17 cellular contexts compared by ENCODE assay signal in the genomic region with DNA sequence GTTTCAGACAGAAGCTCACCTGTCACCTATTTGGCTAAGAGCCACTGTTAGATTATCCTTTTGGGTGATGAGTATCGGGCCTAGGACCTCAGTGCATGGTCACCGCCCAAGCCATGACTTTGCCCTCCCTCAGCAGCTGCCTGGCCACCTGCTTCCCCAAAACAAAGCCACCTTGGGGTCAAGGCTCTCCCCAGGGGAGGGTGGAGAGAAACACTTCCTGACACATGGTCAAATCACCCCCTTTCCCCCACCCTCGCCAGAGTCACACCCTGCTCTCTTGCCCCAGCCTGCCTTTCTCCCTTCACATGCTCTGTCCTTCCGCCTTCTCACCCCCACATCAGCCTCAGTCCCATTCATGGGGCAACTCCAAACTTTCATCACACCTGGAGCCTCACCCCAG. TPM values are rescaled to one million over a fixed set of nuclear protein-coding genes. Genes with fewer than 3 reads are reported as not detected.
DNase-seq lines count a peak whose midpoint lies in the region; ATAC-seq, FAIRE-seq and TF ChIP-seq lines count a peak whose summit lies in the region.
"Had no signal": no experiment of that assay in that cellular context is flagged by ENCODE, and none has a peak within 500 bp of the region (broad histone marks: within the 10 kb centered on the region; RNA-seq: fewer than 3 reads in every experiment).

No MANE protein-coding gene starts in this region.

- H3K4me3 Mint-ChIP-seq in brain (peak overlapping the region in 3 of 5 experiments; percentile 49 to 61 (median 57)), nephron (peak overlapping the region in 2 of 3 experiments; percentile 32 to 68), mesothelial cell of epicardium (no peak overlapping the region)
- H3K4me3 Mint-ChIP-seq: stimulated activated naive CD8-positive, alpha-beta T cell treated with anti-CD3 and anti-CD28 coated beads, Interleukin-15, Interleukin-2, amounts not matched to agents 100 ng/mL and 50 ng/mL, for 24 hours had no signal

- peak overlapping the region; percentile 85 to 99 (median 92) for H3K4me2 ChIP-seq in BLaER1 treated with 17β-estradiol and CSF1 and Interleukin-3, amounts not matched to agents 10 nM and 100 nM

- TF ChIP-seq POLR2A in H54 (IDR thresholded peaks at IDR 0.05; ENCODE audit: low read depth, low read length): no peak

- H3K9me3 Mint-ChIP-seq in brain (peaks cover 0 to 2% (median 0%) of the 10 kb centered on the region in 5 experiments), nephron (no peaks in the 10 kb centered on the region), mesothelial cell of epicardium (no peaks in the 10 kb centered on the region)
- H3K9me3 Mint-ChIP-seq: stimulated activated naive CD8-positive, alpha-beta T cell treated with anti-CD3 and anti-CD28 coated beads, Interleukin-15, Interleukin-2, amounts not matched to agents 100 ng/mL and 50 ng/mL, for 24 hours had no signal

- CTCF ChIA-PET in A673 (lab: Charles Lee): interaction anchor here (0.7 kb wide), 1 partner anchor 108 kb away, joined by 3 read pairs; no protein-coding TSS in a partner anchor

- H3K27ac Mint-ChIP-seq in brain (no peak overlapping the region), nephron (no peak overlapping the region), mesothelial cell of epicardium (no peak overlapping the region)
- H3K27ac Mint-ChIP-seq: stimulated activated naive CD8-positive, alpha-beta T cell treated with anti-CD3 and anti-CD28 coated beads, Interleukin-15, Interleukin-2, amounts not matched to agents 100 ng/mL and 50 ng/mL, for 24 hours had no signal

- H3K36me3 ChIP-seq in BLaER1 treated with 17β-estradiol and CSF1 and Interleukin-3, amounts not matched to agents 10 nM and 100 nM: peaks cover 12 to 28% (median 27%) of the 10 kb centered on the region in 11 experiments; a peak in 21 of 22 replicates
- no peaks in the 10 kb centered on the region for H3K36me3 ChIP-seq in A673 (ENCODE audit: insufficient read depth, low read length, poor library complexity, severe bottlenecking)

- peaks cover 0 to 24% (median 15%) of the 10 kb centered on the region in 11 experiments; a peak in 14 of 22 replicates for H4K20me1 ChIP-seq in BLaER1 treated with 17β-estradiol and CSF1 and Interleukin-3, amounts not matched to agents 10 nM and 100 nM

- H3K27me3 Mint-ChIP-seq in brain: peaks cover 27% of the 10 kb centered on the region
- H3K27me3 Mint-ChIP-seq in nephron (ENCODE audit: low read depth): peaks cover 57% of the 10 kb centered on the region
- peaks cover 22% of the 10 kb centered on the region for H3K27me3 Mint-ChIP-seq in mesothelial cell of epicardium (ENCODE audit: low read depth)

- H3K9ac ChIP-seq in BLaER1 treated with 17β-estradiol and CSF1 and Interleukin-3, amounts not matched to agents 10 nM and 100 nM: peak overlapping the region in 9 of 11 experiments; percentile 3 to 98 (median 94); a peak in 16 of 22 replicates

- H3K36me3 Mint-ChIP-seq in brain (peaks cover 3% of the 10 kb centered on the region), nephron (ENCODE audit: low read depth) (no peaks in the 10 kb centered on the region), mesothelial cell of epicardium (no peaks in the 10 kb centered on the region)

- peak; percentile 34 for DNase-seq in HT-29 (ENCODE audit: low spot score)
- no peak for DNase-seq in H54 (ENCODE audit: insufficient read length, low spot score)
- DNase-seq in mesothelial cell of epicardium (ENCODE audit: low spot score in 2 of 2, unreplicated experiment in 2 of 2): no peak
- no peak for DNase-seq in A673 (ENCODE audit: low spot score)
- DNase-seq: NCI-H1048; NCI-H345; stimulated activated CD4-positive, alpha-beta T cell treated with anti-CD3 and anti-CD28 coated beads, Interleukin-4, amount 100 ng/mL, for 4 hours; T1000 had no signal

- intact Hi-C loops in A673 (cut with micrococcal nuclease; ENCODE audit: unreplicated experiment): loop anchor here (5.0 kb wide), 1 partner anchor 56 kb away; no protein-coding TSS in a partner anchor

- no peak for ATAC-seq in GM18858 (IDR thresholded peaks at IDR 0.05; ENCODE audit: unreplicated experiment)

- H3K4me3 ChIP-seq in BLaER1 treated with 17β-estradiol and CSF1 and Interleukin-3, amounts not matched to agents 10 nM and 100 nM: peak overlapping the region in 7 of 10 experiments; percentile 1 to 96 (median 33); a peak in 6 of 20 replicates
- no peak overlapping the region for H3K4me3 ChIP-seq in A673 (ENCODE audit: low read depth, low read length, poor library complexity, severe bottlenecking)
- H3K4me3 ChIP-seq: coronary artery had no signal

- no peaks in the 10 kb centered on the region for H3K27me3 ChIP-seq in BLaER1 treated with 17β-estradiol and CSF1 and Interleukin-3, amounts not matched to agents 10 nM and 100 nM
- H3K27me3 ChIP-seq in A673 (replicated peaks; ENCODE audit: insufficient read depth, low read depth, low read length, poor library complexity): no peaks in the 10 kb centered on the region

- BruUV-seq in A673 (replicated peaks; lab: Mats Ljungman, UMichigan): no TSS peak

- H3K9me3 ChIP-seq in BLaER1 treated with 17β-estradiol and CSF1 and Interleukin-3, amounts not matched to agents 10 nM and 100 nM (replicated peaks in 1 of 11): peaks cover 0 to 8% (median 0%) of the 10 kb centered on the region in 11 experiments; a peak in 1 of 22 replicates
- H3K9me3 ChIP-seq in A673 (ENCODE audit: low read depth, low read length, poor library complexity, severe bottlenecking): no peaks in the 10 kb centered on the region

- TF ChIP-seq CTCF in brain (conservative IDR thresholded peaks at IDR 0.05) (no peak), nephron (IDR thresholded peaks at IDR 0.05; ENCODE audit: unreplicated experiment in 3 of 3) (no peak), mesothelial cell of epicardium (IDR thresholded peaks at IDR 0.05; ENCODE audit: unreplicated experiment) (no peak), A673 (conservative IDR thresholded peaks at IDR 0.05; ENCODE audit: low read depth, low read length) (no peak)

- H3K4me1 ChIP-seq in BLaER1 treated with 17β-estradiol and CSF1 and Interleukin-3, amounts not matched to agents 10 nM and 100 nM: peaks cover 54 to 72% (median 65%) of the 10 kb centered on the region in 10 experiments
- H3K4me1 ChIP-seq in A673 (ENCODE audit: insufficient read depth, low read length, poor library complexity, severe bottlenecking): peaks cover 18% of the 10 kb centered on the region

- peaks cover 36% of the 10 kb centered on the region for H3K4me1 Mint-ChIP-seq in brain
- H3K4me1 Mint-ChIP-seq in nephron: peaks cover 28% of the 10 kb centered on the region
- peaks cover 24% of the 10 kb centered on the region for H3K4me1 Mint-ChIP-seq in mesothelial cell of epicardium

- POLR2A ChIA-PET in A673 (lab: Charles Lee; ENCODE audit: low non-redundant PET): interaction anchor here (1.0 kb wide), 1 partner anchor 188 kb away, joined by 3 read pairs; no protein-coding TSS in a partner anchor

- peak overlapping the region; percentile 15 to 100 (median 96); a peak in 18 of 22 replicates for H3K27ac ChIP-seq in BLaER1 treated with 17β-estradiol and CSF1 and Interleukin-3, amounts not matched to agents 10 nM and 100 nM
- no peak overlapping the region for H3K27ac ChIP-seq in A673 (ENCODE audit: low read depth, low read length, poor library complexity, severe bottlenecking)

- no peak for FAIRE-seq in H54 (lab: Jason Lieb, UNC)

RNA-seq across cellular contexts. Expression of a gene that starts 1.7 kb away (rescaled TPM):
- 40.9 and 46.3 TPM in 2 replicates for total RNA-seq in HT-29 (2014; rRNA removed; shearing (Covaris generic))
- polyA plus RNA-seq in brain (ENCODE audit: insufficient read depth, low read depth, low replicate concordance): 8.8 TPM
- total RNA-seq in mesothelial cell of epicardium (7.2 to 8.0 TPM (median 8.0 TPM) in 3 replicates), A673 (2021) (12.0 and 14.7 TPM in 2 replicates)

RNA-seq across cellular contexts. Expression of a gene that starts 11.9 kb away (rescaled TPM):
- 0.08 and 0.86 TPM in 2 replicates for total RNA-seq in HT-29 (2014; rRNA removed; shearing (Covaris generic))
- not detected for polyA plus RNA-seq in brain (ENCODE audit: insufficient read depth, low read depth, low replicate concordance)
- total RNA-seq in mesothelial cell of epicardium: 1.8 to 2.5 TPM (median 2.2 TPM) in 3 replicates
- total RNA-seq in A673 (2021): 0.26 TPM in 1 of 2 replicates, not detected in the other
- total RNA-seq: fibroblast of lung, HT1080, RPMI7951 had no signal
- polyA plus RNA-seq: fibroblast of lung had no signal

RNA-seq across cellular contexts. Expression of a gene that starts 45.2 kb away (rescaled TPM):
- total RNA-seq in HT-29 (2014; rRNA removed; shearing (Covaris generic)): 60.7 and 61.2 TPM in 2 replicates
- 92.3 TPM for polyA plus RNA-seq in brain (ENCODE audit: insufficient read depth, low read depth, low replicate concordance)
- total RNA-seq in mesothelial cell of epicardium: 57.2 to 63.0 TPM (median 57.8 TPM) in 3 replicates
- 81.2 and 94.1 TPM in 2 replicates for total RNA-seq in A673 (2021)

RNA-seq across cellular contexts. Expression of a gene that starts 53.5 kb away (rescaled TPM):
- 68.9 and 74.6 TPM in 2 replicates for total RNA-seq in HT-29 (2014; rRNA removed; shearing (Covaris generic))
- polyA plus RNA-seq in brain (ENCODE audit: insufficient read depth, low read depth, low replicate concordance): 55.1 TPM
- 121 to 129 TPM (median 128 TPM) in 3 replicates for total RNA-seq in mesothelial cell of epicardium
- total RNA-seq in A673 (2021): 167 and 169 TPM in 2 replicates
